34 cellular contexts compared by ENCODE assay signal in genomic region chr9:124875501-124875900, GRCh38. TPM values are rescaled to one million over a fixed set of nuclear protein-coding genes. Genes with fewer than 3 reads are reported as not detected.
DNase-seq lines count a peak whose midpoint lies in the region; ATAC-seq, FAIRE-seq and TF ChIP-seq lines count a peak whose summit lies in the region.
"Had no signal": no experiment of that assay in that cellular context is flagged by ENCODE, and none has a peak within 500 bp of the region (broad histone marks: within the 10 kb centered on the region; RNA-seq: fewer than 3 reads in every experiment).

No MANE protein-coding gene starts in this region.

- H3K36me3 ChIP-seq in right lobe of liver, result peaks cover 0 to 64% (median 32%) of the 10 kb centered on the region in 4 donors
- peaks cover 20 to 79% of the 10 kb centered on the region in 2 experiments for H3K36me3 ChIP-seq in HepG2 (replicated peaks in 1 of 2; ENCODE audit: control insufficient read depth in 1 of 2, insufficient read depth in 2 of 2, low read length in 2 of 2)

- intact Hi-C loops in right lobe of liver (cut with DNase I) (no loop called here), HepG2 (cut with micrococcal nuclease; ENCODE audit: unreplicated experiment) (no loop called here)

- no peak for TF ChIP-seq EP300 in HepG2 (IDR thresholded peaks at IDR 0.05; ENCODE audit: low read depth in 2 of 2, low read length in 2 of 2)
- no peak for TF ChIP-seq EP300 in HepG2 (CRISPR knock-in tag; IDR thresholded peaks at IDR 0.05; ENCODE audit: borderline replicate concordance)

- H3K4me2 ChIP-seq in HepG2 (ENCODE audit: low read depth, low read length), result no peak overlapping the region
- H3K4me2 ChIP-seq: GM23338, hepatocyte, smooth muscle cell had no signal

- peak overlapping the region; percentile 37 for H3K4me3 Mint-ChIP-seq in endothelial cell (ENCODE audit: unreplicated experiment)
- H3K4me3 Mint-ChIP-seq in stimulated activated naive B cell treated with anti-CD40 and anti-IgM and Interleukin-4, amounts not matched to agents 10 μg/mL and 1 μg/mL and 100 μg/mL, for 72 hours, result no peak overlapping the region
- H3K4me3 Mint-ChIP-seq: GM23338; stimulated activated naive CD8-positive, alpha-beta T cell treated with anti-CD3 and anti-CD28 coated beads, Interleukin-15, amount 100 ng/mL, for 72 hours; T-cell had no signal

- peaks cover 34% of the 10 kb centered on the region for H3K36me3 Mint-ChIP-seq in endothelial cell (ENCODE audit: low read depth, unreplicated experiment)
- H3K36me3 Mint-ChIP-seq in stimulated activated naive B cell treated with anti-CD40 and anti-IgM and Interleukin-4, amounts not matched to agents 10 μg/mL and 1 μg/mL and 100 μg/mL, for 72 hours, result peaks cover 41 to 68% of the 10 kb centered on the region in 2 donors

- peaks cover 37% of the 10 kb centered on the region for H3K4me1 Mint-ChIP-seq in endothelial cell (ENCODE audit: unreplicated experiment)
- peaks cover 38 to 50% of the 10 kb centered on the region in 2 donors for H3K4me1 Mint-ChIP-seq in stimulated activated naive B cell treated with anti-CD40 and anti-IgM and Interleukin-4, amounts not matched to agents 10 μg/mL and 1 μg/mL and 100 μg/mL, for 72 hours

- DNase-seq in right lobe of liver (no peak), HepG2 (ENCODE audit: low spot score) (no peak), endothelial cell (ENCODE audit: low spot score) (no peak), DMS53 treated with DMSO at 0.1 percent for 48 hours (lab: John Stamatoyannopoulos, UW; ENCODE audit: unreplicated experiment) (no peak), GM12891 (ENCODE audit: insufficient read length, low spot score) (no peak)
- no peak for DNase-seq in stimulated activated naive B cell treated with anti-CD40 and anti-IgM and Interleukin-4, amounts not matched to agents 10 μg/mL and 1 μg/mL and 100 μg/mL, for 72 hours
- DNase-seq: activated naive CD4-positive, alpha-beta T cell; Calu3; dermis blood vessel endothelial cell; DMS79 treated with DMSO at 0.1 percent for 48 hours; GDM1; left cardiac atrium; NCI-H1048; NCI-H1694 treated with DMSO at 0.1 percent for 48 hours; NCI-H2171; NCI-H82; retina; stimulated activated naive CD8-positive, alpha-beta T cell treated with anti-CD3 and anti-CD28 coated beads, Interleukin-15, amount 100 ng/mL, for 72 hours; T-cell had no signal

- no peak for TF ChIP-seq RAD21 in HepG2 (CRISPR knock-in tag; IDR thresholded peaks at IDR 0.05)

- H2AFZ ChIP-seq in HepG2 (ENCODE audit: low read length), result no peak overlapping the region
- H2AFZ ChIP-seq: GM23338, hepatocyte, parathyroid adenoma had no signal

- no peak for TF ChIP-seq CTCF in right lobe of liver (IDR thresholded peaks at IDR 0.05)
- no peak for TF ChIP-seq CTCF in HepG2 (CRISPR knock-in tag; IDR thresholded peaks at IDR 0.05)
- no peak for TF ChIP-seq CTCF in VCaP (conservative IDR thresholded peaks at IDR 0.05)
- no peak for TF ChIP-seq CTCF in endothelial cell (IDR thresholded peaks at IDR 0.05; ENCODE audit: unreplicated experiment)

- no peak for FAIRE-seq in HepG2 (lab: Jason Lieb, UNC)
- FAIRE-seq in GM12891 (lab: Jason Lieb, UNC), result no peak

- H3K27ac Mint-ChIP-seq in endothelial cell (ENCODE audit: unreplicated experiment), result no peak overlapping the region
- peak overlapping the region; percentile 84 for H3K27ac Mint-ChIP-seq in stimulated activated naive B cell treated with anti-CD40 and anti-IgM and Interleukin-4, amounts not matched to agents 10 μg/mL and 1 μg/mL and 100 μg/mL, for 72 hours
- H3K27ac Mint-ChIP-seq: T-cell had no signal

- TF ChIP-seq POLR2A in right lobe of liver (IDR thresholded peaks at IDR 0.05), result no peak
- TF ChIP-seq POLR2A in HepG2 (IDR thresholded peaks at IDR 0.05; ENCODE audit: insufficient read depth in 1 of 2, low read depth in 2 of 2, low read length in 2 of 2), result no peak
- TF ChIP-seq POLR2A in GM12891 (IDR thresholded peaks at IDR 0.05; ENCODE audit: low read depth, low read length), result no peak

- no TSS peak for BruUV-seq in HepG2 (replicated peaks; lab: Mats Ljungman, UMichigan)

- no peaks in the 10 kb centered on the region; the same call in 1 of the 2 replicates for H4K20me1 ChIP-seq in HepG2 (ENCODE audit: insufficient read depth, low read length)

- no CpG with 5 or more reads among the region's 6 CpGs for WGBS in right lobe of liver (ENCODE audit: insufficient coverage, low coverage, low lambda C conversion rate, missing lambda C conversion rate)
- WGBS in HepG2 (ENCODE audit: low lambda C conversion rate), result 100% methylated on average over 2 of the region's 6 CpGs

- POLR2A ChIA-PET in HepG2 (lab: Yijun Ruan, JAX), result no interaction called here

- no peaks in the 10 kb centered on the region for H3K27me3 ChIP-seq in right lobe of liver
- H3K27me3 ChIP-seq in HepG2 (ENCODE audit: control insufficient read depth in 1 of 2, insufficient read depth in 2 of 2, low read length in 2 of 2), result no peaks in the 10 kb centered on the region
- H3K27me3 ChIP-seq: gastroesophageal sphincter, hepatocyte had no signal

- H3K9me3 ChIP-seq in right lobe of liver (no peaks in the 10 kb centered on the region), HepG2 (ENCODE audit: low read length) (no peaks in the 10 kb centered on the region)
- H3K9me3 ChIP-seq: gastroesophageal sphincter, thoracic aorta had no signal

- in situ Hi-C loops in HepG2 (cut with HindIII; ENCODE audit: extremely low pct_ligation_motif_present, low pct_unique_long_range_greater_than_20kb), result no loop called here

- peaks cover 34% of the 10 kb centered on the region for H3K79me2 ChIP-seq in HepG2 (ENCODE audit: insufficient read depth, low read length)

- CTCF ChIA-PET in HepG2 (lab: Yijun Ruan, JAX; ENCODE audit: low intra/inter-chr PET ratio, low total read pairs), result no interaction called here

- ATAC-seq in right lobe of liver (peak in 3 of 4 donors; percentile 6 to 77 (median 28)), HepG2 (no peak), HG02970 (IDR thresholded peaks at IDR 0.05; ENCODE audit: low FRiP score, unreplicated experiment) (no peak)
- no peak for ATAC-seq in stimulated activated naive B cell treated with anti-CD40 and anti-IgM and Interleukin-4, amounts not matched to agents 10 μg/mL and 1 μg/mL and 100 μg/mL, for 72 hours (replicated peaks)
- ATAC-seq: gastroesophageal sphincter; GM23338; left cardiac atrium; stimulated activated naive CD8-positive, alpha-beta T cell treated with anti-CD3 and anti-CD28 coated beads, Interleukin-15, amount 100 ng/mL, for 72 hours; T-cell had no signal

- H3K27ac ChIP-seq in right lobe of liver (no peak overlapping the region), HepG2 (ENCODE audit: extremely low read length, insufficient read depth, low read length) (no peak overlapping the region), VCaP (peak overlapping the region; percentile 2; the same call in 1 of the 2 replicates)
- H3K27ac ChIP-seq: C4-2B, gastroesophageal sphincter, hepatocyte, parathyroid adenoma, thoracic aorta had no signal

- H3K9me3 Mint-ChIP-seq in endothelial cell (ENCODE audit: unreplicated experiment), result no peaks in the 10 kb centered on the region
- H3K9me3 Mint-ChIP-seq in stimulated activated naive B cell treated with anti-CD40 and anti-IgM and Interleukin-4, amounts not matched to agents 10 μg/mL and 1 μg/mL and 100 μg/mL, for 72 hours, result no peaks in the 10 kb centered on the region
- H3K9me3 Mint-ChIP-seq: GM23338; stimulated activated naive CD8-positive, alpha-beta T cell treated with anti-CD3 and anti-CD28 coated beads, Interleukin-15, amount 100 ng/mL, for 72 hours; T-cell had no signal

- H3K27me3 Mint-ChIP-seq in endothelial cell (ENCODE audit: unreplicated experiment), result peaks cover 2% of the 10 kb centered on the region
- H3K27me3 Mint-ChIP-seq in stimulated activated naive B cell treated with anti-CD40 and anti-IgM and Interleukin-4, amounts not matched to agents 10 μg/mL and 1 μg/mL and 100 μg/mL, for 72 hours, result no peaks in the 10 kb centered on the region
- H3K27me3 Mint-ChIP-seq: stimulated activated naive CD8-positive, alpha-beta T cell treated with anti-CD3 and anti-CD28 coated beads, Interleukin-15, amount 100 ng/mL, for 72 hours; T-cell had no signal

- H3K9ac ChIP-seq in HepG2 (ENCODE audit: insufficient read depth, low read depth, low read length), result no peak overlapping the region
- H3K9ac ChIP-seq: parathyroid adenoma had no signal

- H3K4me3 ChIP-seq in right lobe of liver, result no peak overlapping the region
- H3K4me3 ChIP-seq in HepG2 (replicated peaks in 1 of 3; ENCODE audit: insufficient read depth in 1 of 3, low read depth in 2 of 3, low read length in 3 of 3), result no peak overlapping the region
- H3K4me3 ChIP-seq: gastroesophageal sphincter, GM23338, hepatocyte, smooth muscle cell, thoracic aorta had no signal

- H3K4me1 ChIP-seq in right lobe of liver (peaks cover 0 to 20% (median 6%) of the 10 kb centered on the region in 4 donors), HepG2 (ENCODE audit: insufficient read depth, low read length) (peaks cover 21% of the 10 kb centered on the region)

RNA-seq across cellular contexts. Expression of gene ARPC5L, which starts 13.6 kb away (rescaled TPM):
- 10 to 100 TPM; 15.2 to 25.7 (median 20.6) TPM for total RNA-seq in right lobe of liver
- 33.8 and 35.4 TPM in 2 replicates for total RNA-seq in HepG2 (2016; rRNA removed; fragmentation: Illumina TruSeq; extraction: Trizol)
- 21.4 and 25.6 TPM in 2 replicates for total RNA-seq in HepG2 (2016; cell fraction: cytosol; rRNA removed; fragmentation: Illumina TruSeq; extraction: Trizol; ENCODE audit: low read depth)
- 32.9 and 34.8 TPM in 2 replicates for total RNA-seq in HepG2 (2016; cell fraction: insoluble cytoplasmic fraction; rRNA removed; fragmentation: Illumina TruSeq; extraction: Trizol)
- 37.4 and 43.6 TPM in 2 replicates for total RNA-seq in HepG2 (2016; cell fraction: membrane; rRNA removed; fragmentation: Illumina TruSeq; extraction: Trizol)
- 17.1 and 19.2 TPM in 2 replicates for total RNA-seq in HepG2 (2016; cell fraction: nucleus; rRNA removed; fragmentation: Illumina TruSeq; extraction: Trizol)
- polyA plus RNA-seq in HepG2 (2011; rRNA removed), result 23.6 and 29.9 TPM in 2 replicates
- polyA plus RNA-seq in HepG2 (2011; cell fraction: cytosol; rRNA removed), result 24.8 and 25.8 TPM in 2 replicates
- polyA plus RNA-seq in HepG2 (2011; cell fraction: nucleus; rRNA removed), result 14.2 and 16.9 TPM in 2 replicates
- 23.8 and 28.3 TPM in 2 replicates for polyA plus RNA-seq in HepG2 (2012)
- polyA plus RNA-seq in HepG2 (2016; cell fraction: cytosol; fragmentation: Illumina TruSeq; extraction: Trizol; ENCODE audit: low read depth), result 38.1 and 45.8 TPM in 2 replicates
- 52.1 and 52.2 TPM in 2 replicates for polyA plus RNA-seq in HepG2 (2016; cell fraction: insoluble cytoplasmic fraction; fragmentation: Illumina TruSeq; extraction: Trizol; ENCODE audit: low read depth)
- 48.0 and 55.5 TPM in 2 replicates for polyA plus RNA-seq in HepG2 (2016; cell fraction: membrane; fragmentation: Illumina TruSeq; extraction: Trizol; ENCODE audit: low read depth)
- polyA plus RNA-seq in HepG2 (2016; cell fraction: nucleus; fragmentation: Illumina TruSeq; extraction: Trizol; ENCODE audit: insufficient read depth, low read depth), result 58.5 and 61.4 TPM in 2 replicates
- 9.0 and 35.1 TPM in 2 replicates for polyA minus RNA-seq in HepG2 (2011; rRNA and poly(A)+ RNA removed; ENCODE audit: low replicate concordance)
- 8.1 and 9.9 TPM in 2 replicates for polyA minus RNA-seq in HepG2 (2011; cell fraction: cytosol; rRNA and poly(A)+ RNA removed)
- polyA minus RNA-seq in HepG2 (2011; cell fraction: nucleus; rRNA and poly(A)+ RNA removed), result 10.1 and 10.8 TPM in 2 replicates
- 67.0 TPM for total RNA-seq in endothelial cell (ENCODE audit: unreplicated experiment)
- 82.0 TPM for polyA plus RNA-seq in GM12891 (2012; ENCODE audit: low read depth, missing spikeins)

RNA-seq across cellular contexts. Expression of gene RPL35, which starts 13.7 kb away (rescaled TPM):
- total RNA-seq in right lobe of liver (1,000 to 10,000 TPM in 2 of 6 experiments, 100 to 1,000 TPM in 4; 372 to 1,299 (median 414) TPM), HepG2 (2016; rRNA removed; fragmentation: Illumina TruSeq; extraction: Trizol) (2,153 and 2,627 TPM in 2 replicates), endothelial cell (ENCODE audit: unreplicated experiment) (1,069 TPM)
- 3,385 and 3,407 TPM in 2 replicates for total RNA-seq in HepG2 (2016; cell fraction: cytosol; rRNA removed; fragmentation: Illumina TruSeq; extraction: Trizol; ENCODE audit: low read depth)
- 2,139 and 2,989 TPM in 2 replicates for total RNA-seq in HepG2 (2016; cell fraction: insoluble cytoplasmic fraction; rRNA removed; fragmentation: Illumina TruSeq; extraction: Trizol)
- total RNA-seq in HepG2 (2016; cell fraction: membrane; rRNA removed; fragmentation: Illumina TruSeq; extraction: Trizol), result 3,807 and 4,143 TPM in 2 replicates
- 683 and 708 TPM in 2 replicates for total RNA-seq in HepG2 (2016; cell fraction: nucleus; rRNA removed; fragmentation: Illumina TruSeq; extraction: Trizol)
- polyA plus RNA-seq in HepG2 (2011; rRNA removed), result 2,935 and 3,116 TPM in 2 replicates
- 2,953 and 3,054 TPM in 2 replicates for polyA plus RNA-seq in HepG2 (2011; cell fraction: cytosol; rRNA removed)
- 616 and 803 TPM in 2 replicates for polyA plus RNA-seq in HepG2 (2011; cell fraction: nucleus; rRNA removed)
- polyA plus RNA-seq in HepG2 (2012), result 2,083 and 2,112 TPM in 2 replicates
- polyA plus RNA-seq in HepG2 (2016; cell fraction: cytosol; fragmentation: Illumina TruSeq; extraction: Trizol; ENCODE audit: low read depth), result 3,684 and 3,704 TPM in 2 replicates
- 2,597 and 2,813 TPM in 2 replicates for polyA plus RNA-seq in HepG2 (2016; cell fraction: insoluble cytoplasmic fraction; fragmentation: Illumina TruSeq; extraction: Trizol; ENCODE audit: low read depth)
- 3,334 and 3,770 TPM in 2 replicates for polyA plus RNA-seq in HepG2 (2016; cell fraction: membrane; fragmentation: Illumina TruSeq; extraction: Trizol; ENCODE audit: low read depth)
- 1,227 and 1,286 TPM in 2 replicates for polyA plus RNA-seq in HepG2 (2016; cell fraction: nucleus; fragmentation: Illumina TruSeq; extraction: Trizol; ENCODE audit: insufficient read depth, low read depth)
- polyA minus RNA-seq in HepG2 (2011; rRNA and poly(A)+ RNA removed; ENCODE audit: low replicate concordance), result 387 and 1,363 TPM in 2 replicates
- polyA minus RNA-seq in HepG2 (2011; cell fraction: cytosol; rRNA and poly(A)+ RNA removed), result 205 and 223 TPM in 2 replicates
- polyA minus RNA-seq in HepG2 (2011; cell fraction: nucleus; rRNA and poly(A)+ RNA removed), result 118 and 163 TPM in 2 replicates
- 5,793 TPM for polyA plus RNA-seq in GM12891 (2012; ENCODE audit: low read depth, missing spikeins)

RNA-seq across cellular contexts. Expression of gene WDR38, which starts 22.2 kb away (rescaled TPM):
- total RNA-seq in right lobe of liver (not detected), HepG2 (2016; rRNA removed; fragmentation: Illumina TruSeq; extraction: Trizol) (not detected in 2 replicates), endothelial cell (ENCODE audit: unreplicated experiment) (not detected)
- total RNA-seq in HepG2 (2016; cell fraction: cytosol; rRNA removed; fragmentation: Illumina TruSeq; extraction: Trizol; ENCODE audit: low read depth), result not detected in 2 replicates
- total RNA-seq in HepG2 (2016; cell fraction: insoluble cytoplasmic fraction; rRNA removed; fragmentation: Illumina TruSeq; extraction: Trizol), result not detected in 2 replicates
- not detected in 2 replicates for total RNA-seq in HepG2 (2016; cell fraction: membrane; rRNA removed; fragmentation: Illumina TruSeq; extraction: Trizol)
- not detected in 2 replicates for total RNA-seq in HepG2 (2016; cell fraction: nucleus; rRNA removed; fragmentation: Illumina TruSeq; extraction: Trizol)
- not detected in 2 replicates for polyA plus RNA-seq in HepG2 (2011; rRNA removed)
- not detected in 2 replicates for polyA plus RNA-seq in HepG2 (2011; cell fraction: cytosol; rRNA removed)
- not detected in 2 replicates for polyA plus RNA-seq in HepG2 (2011; cell fraction: nucleus; rRNA removed)
- 0.11 TPM in 1 of 2 replicates, not detected in the other for polyA plus RNA-seq in HepG2 (2012)
- not detected in 2 replicates for polyA plus RNA-seq in HepG2 (2016; cell fraction: cytosol; fragmentation: Illumina TruSeq; extraction: Trizol; ENCODE audit: low read depth)
- not detected in 2 replicates for polyA plus RNA-seq in HepG2 (2016; cell fraction: insoluble cytoplasmic fraction; fragmentation: Illumina TruSeq; extraction: Trizol; ENCODE audit: low read depth)
- not detected in 2 replicates for polyA plus RNA-seq in HepG2 (2016; cell fraction: membrane; fragmentation: Illumina TruSeq; extraction: Trizol; ENCODE audit: low read depth)
- not detected in 2 replicates for polyA plus RNA-seq in HepG2 (2016; cell fraction: nucleus; fragmentation: Illumina TruSeq; extraction: Trizol; ENCODE audit: insufficient read depth, low read depth)
- polyA minus RNA-seq in HepG2 (2011; rRNA and poly(A)+ RNA removed; ENCODE audit: low replicate concordance), result not detected in 2 replicates
- polyA minus RNA-seq in HepG2 (2011; cell fraction: cytosol; rRNA and poly(A)+ RNA removed), result not detected in 2 replicates
- polyA minus RNA-seq in HepG2 (2011; cell fraction: nucleus; rRNA and poly(A)+ RNA removed), result not detected in 2 replicates
- polyA plus RNA-seq in GM12891 (2012; ENCODE audit: low read depth, missing spikeins), result not detected
- total RNA-seq: activated CD8-positive, alpha-beta memory T cell treated with anti-CD3 and anti-CD28 coated beads for 36 hours; Calu3; dermis blood vessel endothelial cell; gastroesophageal sphincter; GM23338; hepatocyte; HT-29; left cardiac atrium; NCI-H460; SK-MEL-5; smooth muscle cell; T-cell; thoracic aorta; urinary bladder had no signal
- polyA plus RNA-seq: adipose tissue, GM23338, hepatocyte, smooth muscle cell, urinary bladder had no signal

Comparison
In these comparisons a context has a peak if more than half of its experiments do, and no peak if none do; other contexts are left out.
1. ATAC-seq: peak in right lobe of liver (3 of 4); none in HepG2 (single experiment), stimulated activated naive B cell treated with anti-CD40 and anti-IgM and Interleukin-4, amounts not matched to agents 10 μg/mL and 1 μg/mL and 100 μg/mL, for 72 hours (0 of 2) and HG02970 (single experiment).